ENCODE assay signal across 15 cellular contexts in the genomic region with DNA sequence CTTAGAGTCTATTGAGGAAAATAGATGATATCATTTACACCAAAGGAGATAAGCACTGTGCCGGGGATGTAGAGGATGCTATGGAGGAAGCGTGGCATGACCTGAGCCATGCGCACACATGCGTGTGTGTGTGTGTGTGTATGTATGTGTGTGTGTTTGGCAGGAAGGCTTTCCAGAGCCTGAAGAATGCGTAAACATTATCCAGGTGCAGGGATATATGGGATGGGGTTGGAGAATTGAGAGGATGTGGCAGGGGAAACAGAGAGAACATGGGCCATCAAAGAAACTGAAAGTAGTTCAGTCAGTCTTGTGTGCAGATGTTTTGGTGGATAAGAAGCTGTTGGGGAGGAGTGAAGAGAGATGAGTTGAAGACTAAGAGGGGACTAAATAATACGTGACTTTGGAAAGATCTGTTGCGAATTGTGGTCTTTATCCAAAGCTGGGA. TPM values are rescaled to one million over a fixed set of nuclear protein-coding genes. Genes with fewer than 3 reads are reported as not detected.
DNase-seq lines count a peak whose midpoint lies in the region; ATAC-seq, FAIRE-seq and TF ChIP-seq lines count a peak whose summit lies in the region.
"Had no signal": no experiment of that assay in that cellular context is flagged by ENCODE, and none has a peak within 500 bp of the region (broad histone marks: within the 10 kb centered on the region; RNA-seq: fewer than 3 reads in every experiment).

No MANE protein-coding gene starts in this region.

- H3K4me1 Mint-ChIP-seq in activated CD4-positive, alpha-beta T cell treated with anti-CD3 and anti-CD28 coated beads for 36 hours, result peaks cover 40% of the 10 kb centered on the region
- H3K4me1 Mint-ChIP-seq in activated CD8-positive, alpha-beta T cell treated with anti-CD3 and anti-CD28 coated beads, Interleukin-2, amount 10 ng/mL, durations not matched to agents 7 days and 5 days (ENCODE audit: low read depth), result peaks cover 55% of the 10 kb centered on the region
- H3K4me1 Mint-ChIP-seq in endothelial cell (ENCODE audit: unreplicated experiment), result no peaks in the 10 kb centered on the region

- DNase-seq in activated CD4-positive, alpha-beta T cell treated with anti-CD3 and anti-CD28 coated beads for 36 hours, result no peak
- no peak for DNase-seq in activated CD4-positive, alpha-beta T cell treated with anti-CD3 and anti-CD28 coated beads, Interleukin-2, amount 50 U/mL, for 1 hour
- DNase-seq in GM20000 (ENCODE audit: low spot score), result peak; percentile 22
- peak; percentile 47 for DNase-seq in activated CD8-positive, alpha-beta T cell treated with anti-CD3 and anti-CD28 coated beads, Interleukin-2, amount 10 ng/mL, durations not matched to agents 7 days and 5 days
- peak; percentile 28 to 76 for DNase-seq in lung microvascular endothelial cell (ENCODE audit: low read depth in 2 of 2)
- DNase-seq in H54 (ENCODE audit: insufficient read length, low spot score), result no peak
- DNase-seq in endothelial cell (ENCODE audit: low spot score), result no peak
- DNase-seq: dorsolateral prefrontal cortex, naive B cell, NCI-H2081, NCI-H774, SW 1271 had no signal

- no peak for TF ChIP-seq CTCF in GM20000 (IDR thresholded peaks at IDR 0.05; ENCODE audit: extremely low read depth, missing control alignments)
- TF ChIP-seq CTCF in endothelial cell (IDR thresholded peaks at IDR 0.05; ENCODE audit: unreplicated experiment), result no peak

- ATAC-seq in activated CD4-positive, alpha-beta T cell treated with anti-CD3 and anti-CD28 coated beads for 36 hours, result peak; percentile 16
- peak; percentile 47 for ATAC-seq in activated CD8-positive, alpha-beta T cell treated with anti-CD3 and anti-CD28 coated beads, Interleukin-2, amount 10 ng/mL, durations not matched to agents 7 days and 5 days
- ATAC-seq in GM18502 (IDR thresholded peaks at IDR 0.05; ENCODE audit: poor library complexity, unreplicated experiment), result no peak
- ATAC-seq: left lobe of liver had no signal

- TF ChIP-seq POLR2A in H54 (IDR thresholded peaks at IDR 0.05; ENCODE audit: low read depth, low read length), result no peak

- POLR2A ChIA-PET in activated CD4-positive, alpha-beta T cell treated with anti-CD3 and anti-CD28 coated beads for 36 hours (lab: Charles Lee), result interaction anchor here (0.6 to 2.1 kb wide), 3 partner anchors 10 to 487 kb away, joined by 3 to 24 read pairs (median 4); partner anchors contain the start of gene STAT1
- POLR2A ChIA-PET in activated CD8-positive, alpha-beta T cell treated with anti-CD3 and anti-CD28 coated beads, Interleukin-2, amount 10 ng/mL, durations not matched to agents 7 days and 5 days (lab: Charles Lee), result interaction anchor here (0.7 to 8.7 kb wide), 15 partner anchors 11 to 655 kb away, joined by 3 to 295 read pairs (median 4); partner anchors contain the start of genes GLS, NABP1 and STAT1

- H3K27me3 Mint-ChIP-seq in activated CD4-positive, alpha-beta T cell treated with anti-CD3 and anti-CD28 coated beads for 36 hours, result no peaks in the 10 kb centered on the region
- no peaks in the 10 kb centered on the region for H3K27me3 Mint-ChIP-seq in activated CD8-positive, alpha-beta T cell treated with anti-CD3 and anti-CD28 coated beads, Interleukin-2, amount 10 ng/mL, durations not matched to agents 7 days and 5 days (ENCODE audit: low read depth)
- H3K27me3 Mint-ChIP-seq in endothelial cell (ENCODE audit: unreplicated experiment), result peaks cover 2% of the 10 kb centered on the region
- H3K27me3 Mint-ChIP-seq: naive B cell had no signal

- H3K27ac Mint-ChIP-seq in activated CD4-positive, alpha-beta T cell treated with anti-CD3 and anti-CD28 coated beads for 36 hours, result no peak overlapping the region
- H3K27ac Mint-ChIP-seq in activated CD8-positive, alpha-beta T cell treated with anti-CD3 and anti-CD28 coated beads, Interleukin-2, amount 10 ng/mL, durations not matched to agents 7 days and 5 days, result no peak overlapping the region
- H3K27ac Mint-ChIP-seq in endothelial cell (ENCODE audit: unreplicated experiment), result no peak overlapping the region
- H3K27ac Mint-ChIP-seq: naive B cell had no signal

- intact Hi-C loops in activated CD4-positive, alpha-beta T cell treated with anti-CD3 and anti-CD28 coated beads for 36 hours (cut with DNase I, micrococcal nuclease), result loop anchor here (2.0 to 10.0 kb wide), 8 partner anchors 111 to 654 kb away; partner anchors contain the start of genes MFSD6 (in 1 of the 2) and NABP1 (in 1 of the 2)

- CTCF ChIA-PET in activated CD4-positive, alpha-beta T cell treated with anti-CD3 and anti-CD28 coated beads for 36 hours (lab: Charles Lee), result interaction anchor here (1.2 to 3.2 kb wide), 5 partner anchors 11 to 141 kb away, joined by 3 to 10 read pairs (median 6); no protein-coding TSS in a partner anchor
- CTCF ChIA-PET in activated CD8-positive, alpha-beta T cell treated with anti-CD3 and anti-CD28 coated beads, Interleukin-2, amount 10 ng/mL, durations not matched to agents 7 days and 5 days (lab: Charles Lee), result interaction anchor here (0.8 to 4.3 kb wide), 14 partner anchors 8 to 132 kb away, joined by 3 to 21 read pairs (median 4); partner anchors contain the start of gene STAT1

- peaks cover 3% of the 10 kb centered on the region for H3K9me3 Mint-ChIP-seq in activated CD4-positive, alpha-beta T cell treated with anti-CD3 and anti-CD28 coated beads for 36 hours (ENCODE audit: low read depth)
- H3K9me3 Mint-ChIP-seq in activated CD8-positive, alpha-beta T cell treated with anti-CD3 and anti-CD28 coated beads, Interleukin-2, amount 10 ng/mL, durations not matched to agents 7 days and 5 days (ENCODE audit: insufficient read depth), result no peaks in the 10 kb centered on the region
- H3K9me3 Mint-ChIP-seq in endothelial cell (ENCODE audit: unreplicated experiment), result no peaks in the 10 kb centered on the region
- H3K9me3 Mint-ChIP-seq: naive B cell had no signal

- H3K36me3 Mint-ChIP-seq in activated CD4-positive, alpha-beta T cell treated with anti-CD3 and anti-CD28 coated beads for 36 hours (ENCODE audit: low read depth), result peaks cover 16% of the 10 kb centered on the region
- peaks cover 32% of the 10 kb centered on the region for H3K36me3 Mint-ChIP-seq in activated CD8-positive, alpha-beta T cell treated with anti-CD3 and anti-CD28 coated beads, Interleukin-2, amount 10 ng/mL, durations not matched to agents 7 days and 5 days (ENCODE audit: low read depth)
- H3K36me3 Mint-ChIP-seq in endothelial cell (ENCODE audit: low read depth, unreplicated experiment), result no peaks in the 10 kb centered on the region
- H3K36me3 Mint-ChIP-seq: naive B cell had no signal

- FAIRE-seq in H54 (lab: Jason Lieb, UNC), result no peak
- FAIRE-seq: GM18507 had no signal

- H3K4me3 Mint-ChIP-seq in activated CD4-positive, alpha-beta T cell treated with anti-CD3 and anti-CD28 coated beads for 36 hours, result no peak overlapping the region
- H3K4me3 Mint-ChIP-seq in activated CD8-positive, alpha-beta T cell treated with anti-CD3 and anti-CD28 coated beads, Interleukin-2, amount 10 ng/mL, durations not matched to agents 7 days and 5 days, result no peak overlapping the region
- no peak overlapping the region for H3K4me3 Mint-ChIP-seq in endothelial cell (ENCODE audit: unreplicated experiment)
- H3K4me3 Mint-ChIP-seq: naive B cell had no signal

RNA-seq across cellular contexts. Expression of gene STAT1, which starts 9.3 kb away (rescaled TPM):
- total RNA-seq in activated CD4-positive, alpha-beta T cell treated with anti-CD3 and anti-CD28 coated beads for 36 hours, result 100 to 1,000 TPM; 317 to 343 TPM
- 100 to 1,000 TPM; 472 to 473 TPM for total RNA-seq in activated CD8-positive, alpha-beta T cell treated with anti-CD3 and anti-CD28 coated beads, Interleukin-2, amount 10 ng/mL, durations not matched to agents 7 days and 5 days
- total RNA-seq in lung microvascular endothelial cell (68.9 and 124 TPM in 2 replicates), endothelial cell (ENCODE audit: unreplicated experiment) (30.1 TPM)

Comparison
In these comparisons a context has a peak if more than half of its experiments do, and no peak if none do; other contexts are left out.
1. DNase-seq: peak in GM20000 (single experiment), activated CD8-positive, alpha-beta T cell treated with anti-CD3 and anti-CD28 coated beads, Interleukin-2, amount 10 ng/mL, durations not matched to agents 7 days and 5 days (single experiment) and lung microvascular endothelial cell (2 of 2); none in activated CD4-positive, alpha-beta T cell treated with anti-CD3 and anti-CD28 coated beads for 36 hours (single experiment), activated CD4-positive, alpha-beta T cell treated with anti-CD3 and anti-CD28 coated beads, Interleukin-2, amount 50 U/mL, for 1 hour (single experiment), H54 (single experiment) and endothelial cell (single experiment).